ENCODE assay signal across 8 cellular contexts in genomic region chrX:154020500-154021115, GRCh38. TPM values are rescaled to one million over a fixed set of nuclear protein-coding genes. Genes with fewer than 3 reads are reported as not detected.
DNase-seq lines count a peak whose midpoint lies in the region; ATAC-seq, FAIRE-seq and TF ChIP-seq lines count a peak whose summit lies in the region.

No MANE protein-coding gene starts in this region.

- H3K4me3 ChIP-seq in GM12864 (ENCODE audit: low read depth, low read length) (peak overlapping the region; percentile 83), PC-3 (ENCODE audit: low read length) (peak overlapping the region; percentile 72), duodenal mucosa (ENCODE audit: low read depth in 1 of 2, low read length in 2 of 2) (peak overlapping the region; percentile 68 to 71), neuron (ENCODE audit: low read length) (peak overlapping the region; percentile 57)

- H3K9ac ChIP-seq in PC-3 (ENCODE audit: low read length) (peak overlapping the region; percentile 97), duodenal mucosa (ENCODE audit: low read depth in 1 of 2, low read length in 2 of 2) (peak overlapping the region; percentile 75 to 86)

- POLR2A ChIA-PET in PC-3 (lab: Charles Lee; ENCODE audit: unreplicated experiment) = interaction anchor here (0.6 kb wide), 1 partner anchor 506 kb away, joined by 3 read pairs; no protein-coding TSS in a partner anchor

- H3K36me3 ChIP-seq in PC-3 (ENCODE audit: low read depth, low read length) (peaks cover 17% of the 10 kb centered on the region), duodenal mucosa (ENCODE audit: control insufficient read depth in 1 of 2, insufficient read depth in 2 of 2, low read length in 2 of 2) (peaks cover 6 to 18% of the 10 kb centered on the region in 2 donors), neuron (ENCODE audit: insufficient read depth, low read length) (peaks cover 3% of the 10 kb centered on the region)

- FAIRE-seq in urothelium cell line (lab: Jason Lieb, UNC) = no peak

- CTCF ChIA-PET in PC-3 (lab: Charles Lee) = interaction anchor here (0.5 kb wide), 1 partner anchor 373 kb away, joined by 4 read pairs; the partner anchor contains the start of gene DUSP9

- H3K27me3 ChIP-seq in PC-3 (ENCODE audit: low read length) (no peaks in the 10 kb centered on the region), duodenal mucosa (ENCODE audit: control insufficient read depth in 1 of 2, insufficient read depth in 2 of 2, low read length in 2 of 2) (no peaks in the 10 kb centered on the region), neuron (ENCODE audit: insufficient read depth, low read length) (peaks cover 6% of the 10 kb centered on the region)

- H2AFZ ChIP-seq in PC-3 (ENCODE audit: low read length) = peak overlapping the region; percentile 63; the same call in 1 of the 2 replicates
- no peak overlapping the region for H2AFZ ChIP-seq in neuron (ENCODE audit: low read depth, low read length)

- TF ChIP-seq CTCF in GM12864 (IDR thresholded peaks at IDR 0.05; ENCODE audit: low read depth, low read length, missing control alignments) = no peak
- TF ChIP-seq CTCF in PC-3 (conservative IDR thresholded peaks at IDR 0.05; ENCODE audit: low read depth, low read length) = no peak

- peaks cover 50% of the 10 kb centered on the region for H3K79me2 ChIP-seq in PC-3 (ENCODE audit: low read length)

- intact Hi-C loops in PC-3 (cut with micrococcal nuclease) = no loop called here

- ATAC-seq in PC-3 = no peak
- ATAC-seq in HG02610 (IDR thresholded peaks at IDR 0.05; ENCODE audit: unreplicated experiment) = no peak

- no peaks in the 10 kb centered on the region for H3F3A ChIP-seq in PC-3 (ENCODE audit: low read length, unreplicated experiment)

- peak overlapping the region; percentile 98 for H3K4me2 ChIP-seq in PC-3 (ENCODE audit: low read length)

- no peaks in the 10 kb centered on the region for H3K9me2 ChIP-seq in PC-3 (replicated peaks; ENCODE audit: low read length)

- H3K27ac ChIP-seq in PC-3 (ENCODE audit: low read length) (peak overlapping the region; percentile 79), duodenal mucosa (ENCODE audit: low read depth, low read length) (peak overlapping the region; percentile 80)

- H3K9me3 ChIP-seq in PC-3 (ENCODE audit: low read length) (no peaks in the 10 kb centered on the region), duodenal mucosa (ENCODE audit: control insufficient read depth in 1 of 2, low read length in 2 of 2) (no peaks in the 10 kb centered on the region), neuron (ENCODE audit: low read length) (no peaks in the 10 kb centered on the region)

- H4K20me1 ChIP-seq in PC-3 (ENCODE audit: low read length) = no peaks in the 10 kb centered on the region

- H3K4me1 ChIP-seq in PC-3 (ENCODE audit: insufficient read depth, low read length) = peaks cover 24% of the 10 kb centered on the region
- H3K4me1 ChIP-seq in duodenal mucosa (ENCODE audit: control insufficient read depth in 1 of 2, insufficient read depth in 2 of 2, low read length in 2 of 2) = peaks cover 0 to 33% of the 10 kb centered on the region in 2 donors
- H3K4me1 ChIP-seq in neuron (ENCODE audit: insufficient read depth, low read length) = peaks cover 24% of the 10 kb centered on the region

- TSS peak; percentile 81 for BruUV-seq in PC-3 (replicated peaks; lab: Mats Ljungman, UMichigan)

- DNase-seq in GM12864 (ENCODE audit: low read depth) = no peak
- DNase-seq in PC-3 = no peak
- DNase-seq in 8988T = no peak
- DNase-seq in SKM-1 treated with dmso at 0.1 percent for 144 hours (lab: John Stamatoyannopoulos, UW; ENCODE audit: unreplicated experiment) = no peak
- no peak for DNase-seq in urothelium cell line (ENCODE audit: low spot score)

RNA-seq across cellular contexts. Expression of gene IRAK1, which starts 0.9 kb away (rescaled TPM):
- total RNA-seq in PC-3 (2014; rRNA removed) = 366 and 427 TPM in 2 replicates

RNA-seq across cellular contexts. Expression of gene TMEM187, which starts 48.1 kb away (rescaled TPM):
- total RNA-seq in PC-3 (2014; rRNA removed) = 10.6 and 12.4 TPM in 2 replicates

RNA-seq across cellular contexts. Expression of gene HCFC1, which starts 49.0 kb away (rescaled TPM):
- total RNA-seq in PC-3 (2014; rRNA removed) = 66.9 and 94.0 TPM in 2 replicates
